ENCODE assay signal across 14 cellular contexts in genomic region chr19:3107658-3108057, GRCh38. TPM values are rescaled to one million over a fixed set of nuclear protein-coding genes. Genes with fewer than 3 reads are reported as not detected.
"Had no signal": no experiment of that assay in that cellular context is flagged by ENCODE, and none has a peak within 500 bp of the region (broad histone marks: within the 10 kb centered on the region; RNA-seq: fewer than 3 reads in every experiment).

No MANE protein-coding gene starts in this region.

- H3K4me3 Mint-ChIP-seq: activated CD8-positive, alpha-beta memory T cell treated with anti-CD3 and anti-CD28 coated beads, Interleukin-2, amount 10 ng/mL, durations not matched to agents 7 days and 5 days; activated naive CD8-positive, alpha-beta T cell; activated T-cell treated with anti-CD3 and anti-CD28 coated beads, Interleukin-2, amount 50 U/mL, for 24 hours; brain; natural killer cell treated with Interleukin-12 subunit alpha and Interleukin-12 subunit beta and Interleukin-15 and Interleukin-18, amount 100 ng/mL, for 72 hours; T-helper 17 cell had no signal

- H3K36me3 Mint-ChIP-seq: activated CD8-positive, alpha-beta memory T cell treated with anti-CD3 and anti-CD28 coated beads, Interleukin-2, amount 10 ng/mL, durations not matched to agents 7 days and 5 days; activated naive CD8-positive, alpha-beta T cell; natural killer cell treated with Interleukin-12 subunit alpha and Interleukin-12 subunit beta and Interleukin-15 and Interleukin-18, amount 100 ng/mL, for 72 hours had no signal

- ATAC-seq: activated CD8-positive, alpha-beta memory T cell treated with anti-CD3 and anti-CD28 coated beads, Interleukin-2, amount 10 ng/mL, durations not matched to agents 7 days and 5 days; esophagus mucosa; natural killer cell treated with Interleukin-12 subunit alpha and Interleukin-12 subunit beta and Interleukin-15 and Interleukin-18, amount 100 ng/mL, for 72 hours; T-helper 17 cell had no signal

- H3K9me3 Mint-ChIP-seq: activated T-cell treated with anti-CD3 and anti-CD28 coated beads, Interleukin-2, amount 50 U/mL, for 24 hours; natural killer cell treated with Interleukin-12 subunit alpha and Interleukin-12 subunit beta and Interleukin-15 and Interleukin-18, amount 100 ng/mL, for 72 hours had no signal

- DNase-seq: activated CD4-positive, alpha-beta T cell treated with anti-CD3 and anti-CD28 coated beads, Interleukin-2, amount 50 U/mL, for 48 hours; activated CD4-positive, CD25-positive, alpha-beta regulatory T cell treated with anti-CD3 and anti-CD28 coated beads, Interleukin-2, amount 50 U/mL, for 72 hours; activated CD8-positive, alpha-beta memory T cell treated with anti-CD3 and anti-CD28 coated beads, Interleukin-2, amount 10 ng/mL, durations not matched to agents 7 days and 5 days; activated effector memory CD4-positive, alpha-beta T cell treated with Interleukin-2 at 50 U/mL for 16 hours; activated T-cell treated with anti-CD3 and anti-CD28 coated beads, Interleukin-2, amount 50 U/mL, for 24 hours; amygdala; cerebellar nuclear complex; dermis blood vessel endothelial cell; T-helper 17 cell had no signal

- H3K27ac Mint-ChIP-seq: activated CD8-positive, alpha-beta memory T cell treated with anti-CD3 and anti-CD28 coated beads, Interleukin-2, amount 10 ng/mL, durations not matched to agents 7 days and 5 days; activated T-cell treated with anti-CD3 and anti-CD28 coated beads, Interleukin-2, amount 50 U/mL, for 24 hours; T-helper 17 cell had no signal

- H3K27me3 Mint-ChIP-seq: activated CD8-positive, alpha-beta memory T cell treated with anti-CD3 and anti-CD28 coated beads, Interleukin-2, amount 10 ng/mL, durations not matched to agents 7 days and 5 days; activated naive CD8-positive, alpha-beta T cell; activated T-cell treated with anti-CD3 and anti-CD28 coated beads, Interleukin-2, amount 50 U/mL, for 24 hours; brain had no signal

RNA-seq across cellular contexts. Expression of gene GNA15, which starts 28.2 kb away (rescaled TPM):
- total RNA-seq: lung microvascular endothelial cell had no signal
